In the genomic region with DNA sequence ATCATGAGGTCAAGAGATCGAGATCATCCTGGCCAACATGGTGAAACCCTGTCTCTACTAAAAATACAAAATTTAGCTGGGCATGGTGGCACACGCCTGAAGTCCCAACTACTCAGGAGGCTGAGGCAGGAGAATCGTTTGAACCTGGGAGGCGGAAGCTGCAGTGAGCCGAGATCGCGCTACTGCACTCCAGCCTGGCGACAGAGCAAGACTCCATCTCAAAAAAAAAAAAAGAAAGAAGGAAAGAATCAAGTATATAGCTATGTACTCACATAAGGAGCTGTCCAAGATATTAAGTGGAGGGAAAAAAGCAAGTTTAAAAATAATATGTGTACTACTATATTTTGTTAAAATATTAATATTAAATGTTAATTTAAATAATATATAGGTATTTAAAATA, we compare ENCODE assay signal across 17 cellular contexts. TPM values are rescaled to one million over a fixed set of nuclear protein-coding genes. Genes with fewer than 3 reads are reported as not detected.
"Had no signal": no experiment of that assay in that cellular context is flagged by ENCODE, and none has a peak within 500 bp of the region (broad histone marks: within the 10 kb centered on the region; RNA-seq: fewer than 3 reads in every experiment).

No MANE protein-coding gene starts in this region.

RNA-seq across cellular contexts. Expression of a gene that starts 16.5 kb away (rescaled TPM):
- total RNA-seq: chondrocyte, dermis blood vessel endothelial cell, endothelial cell of umbilical vein, heart right ventricle, left colon, left ventricle myocardium superior, lower lobe of right lung, mesenteric fat pad, natural killer cell, occipital lobe, ovary, psoas muscle, spleen, testis, urinary bladder had no signal
- polyA plus RNA-seq: heart right ventricle, neural cell, ovary, psoas muscle, spleen, urinary bladder had no signal

RNA-seq across cellular contexts. Expression of a gene that starts 29.8 kb away (rescaled TPM):
- total RNA-seq: chondrocyte, dermis blood vessel endothelial cell, endothelial cell of umbilical vein, esophagus squamous epithelium, heart right ventricle, left colon, left ventricle myocardium superior, lower lobe of right lung, mesenteric fat pad, natural killer cell, occipital lobe, ovary, psoas muscle, spleen, testis, urinary bladder had no signal
- polyA plus RNA-seq: endothelial cell of umbilical vein, heart right ventricle, neural cell, ovary, psoas muscle, spleen, urinary bladder had no signal
